ENCODE assay signal across 8 cellular contexts in the genomic region with DNA sequence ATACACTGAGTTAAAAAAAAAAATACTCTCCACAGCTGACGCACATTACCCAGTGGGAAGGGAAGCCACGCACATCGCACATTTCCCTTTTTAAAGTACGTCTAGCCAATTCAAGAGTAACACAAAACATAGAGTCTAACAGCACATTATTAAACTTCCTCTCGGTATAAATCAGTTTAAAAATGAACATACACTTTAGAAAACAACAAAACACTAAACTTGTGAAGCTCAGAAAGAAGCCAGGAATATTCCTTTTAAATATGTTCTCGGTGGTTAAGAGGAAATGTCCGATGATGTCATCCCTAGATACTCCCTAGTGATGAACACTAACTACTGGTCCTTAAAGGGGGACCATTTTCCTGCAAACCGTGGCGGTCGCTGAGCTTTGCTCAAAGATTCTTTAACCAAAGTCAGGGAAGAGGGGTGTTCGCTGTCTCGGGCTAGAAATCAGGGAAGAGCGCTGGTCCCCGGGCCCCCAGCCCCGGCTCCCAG. TPM values are rescaled to one million over a fixed set of nuclear protein-coding genes. Genes with fewer than 3 reads are reported as not detected.
DNase-seq lines count a peak whose midpoint lies in the region; ATAC-seq lines count a peak whose summit lies in the region.

No MANE protein-coding gene starts in this region.

- ATAC-seq in GM18520 (IDR thresholded peaks at IDR 0.05; ENCODE audit: unreplicated experiment), result peak; percentile 43
- ATAC-seq in HG03025 (IDR thresholded peaks at IDR 0.05; ENCODE audit: low FRiP score, unreplicated experiment), result peak; percentile 70
- ATAC-seq in left ventricle myocardium superior, result peak; percentile 82

- peak overlapping the region; percentile 71; the same call in 1 of the 2 replicates for H3K27ac ChIP-seq in BLaER1

- intact Hi-C loops in left ventricle myocardium superior (cut with micrococcal nuclease), result no loop called here

- no peaks in the 10 kb centered on the region for H3K9me3 ChIP-seq in BLaER1

- peak; percentile 27 for DNase-seq in NCI-H2171 (lab: John Stamatoyannopoulos, UW)
- peak; percentile 30 for DNase-seq in amniotic stem cell (lab: John Stamatoyannopoulos, UW)
- DNase-seq in left ventricle myocardium superior, result no peak
- DNase-seq in putamen (ENCODE audit: low spot score), result peak; percentile 34
- DNase-seq in LoVo (ENCODE audit: low spot score), result no peak

- H3K27me3 ChIP-seq in BLaER1, result no peaks in the 10 kb centered on the region

- peak overlapping the region; percentile 71; the same call in 1 of the 2 replicates for H3K9ac ChIP-seq in BLaER1

- no peaks in the 10 kb centered on the region for H4K20me1 ChIP-seq in BLaER1

- no peaks in the 10 kb centered on the region for H3K36me3 ChIP-seq in BLaER1

- peak overlapping the region; percentile 72 for H3K4me3 ChIP-seq in BLaER1

- H3K4me2 ChIP-seq in BLaER1, result peak overlapping the region; percentile 44

- no peaks in the 10 kb centered on the region for H3K4me1 ChIP-seq in BLaER1

RNA-seq across cellular contexts. Expression of a gene that starts 0.7 kb away (rescaled TPM):
- 6.9 TPM for total RNA-seq in left ventricle myocardium superior

RNA-seq across cellular contexts. Expression of a gene that starts 14.0 kb away (rescaled TPM):
- not detected for total RNA-seq in left ventricle myocardium superior

RNA-seq across cellular contexts. Expression of a gene that starts 28.7 kb away (rescaled TPM):
- not detected for total RNA-seq in left ventricle myocardium superior

RNA-seq across cellular contexts. Expression of a gene that starts 56.6 kb away (rescaled TPM):
- total RNA-seq in left ventricle myocardium superior, result not detected

Comparison
In these comparisons a context has a peak if more than half of its experiments do, and no peak if none do; other contexts are left out.
1. DNase-seq: peak in NCI-H2171 (single experiment), amniotic stem cell (single experiment) and putamen (single experiment); none in left ventricle myocardium superior (single experiment) and LoVo (single experiment).
2. Peak in every context shown above with its lines, with median percentiles within 50 percentile points of each other: ATAC-seq.